In genomic region chr17:5522476-5522875, GRCh38 we compare ENCODE assay signal across 21 cellular contexts. TPM values are rescaled to one million over a fixed set of nuclear protein-coding genes. Genes with fewer than 3 reads are reported as not detected.
DNase-seq lines count a peak whose midpoint lies in the region; ATAC-seq, FAIRE-seq and TF ChIP-seq lines count a peak whose summit lies in the region.
"Had no signal": no experiment of that assay in that cellular context is flagged by ENCODE, and none has a peak within 500 bp of the region (broad histone marks: within the 10 kb centered on the region; RNA-seq: fewer than 3 reads in every experiment).

No MANE protein-coding gene starts in this region.

- H2AFZ ChIP-seq in astrocyte (ENCODE audit: low read depth, low read length), result no peak overlapping the region
- H2AFZ ChIP-seq: GM23248 had no signal

- no peak for ATAC-seq in naive thymus-derived CD4-positive, alpha-beta T cell
- ATAC-seq in HG03342 (IDR thresholded peaks at IDR 0.05; ENCODE audit: unreplicated experiment), result no peak
- ATAC-seq: CD8-positive, alpha-beta T cell had no signal

- intact Hi-C loops in naive thymus-derived CD4-positive, alpha-beta T cell (cut with micrococcal nuclease), result no loop called here

- H4K20me1 ChIP-seq in astrocyte (ENCODE audit: insufficient read depth, low read length), result no peaks in the 10 kb centered on the region

- H3K4me3 ChIP-seq in astrocyte (ENCODE audit: insufficient read depth, low read depth, low read length), result no peak overlapping the region
- H3K4me3 ChIP-seq in naive thymus-derived CD4-positive, alpha-beta T cell (ENCODE audit: low read length), result no peak overlapping the region
- H3K4me3 ChIP-seq: GM23248 had no signal

- DNase-seq in GM12891 (ENCODE audit: insufficient read length, low spot score) (no peak), HFFc6 (no peak), astrocyte (ENCODE audit: low read depth) (no peak), cortex of kidney (lab: John Stamatoyannopoulos, UW) (no peak), cerebellar cortex (ENCODE audit: low spot score) (no peak), NCI-H226 (no peak)
- no peak for DNase-seq in naive thymus-derived CD4-positive, alpha-beta T cell
- DNase-seq: ACHN; CD8-positive, alpha-beta T cell; DMS79 treated with DMSO at 0.1 percent for 48 hours; GDM1; GM23248; NCI-H187 treated with DMSO at 0.1 percent for 48 hours; NCI-H524; SHP77 treated with DMSO at 0.1 percent for 48 hours had no signal

- peaks cover 16% of the 10 kb centered on the region for H3K4me1 ChIP-seq in astrocyte (ENCODE audit: insufficient read depth, low read length)
- no peaks in the 10 kb centered on the region for H3K4me1 ChIP-seq in naive thymus-derived CD4-positive, alpha-beta T cell (ENCODE audit: control insufficient read depth in 2 of 2, insufficient read depth in 2 of 2, low read length in 2 of 2)

- H3K9me3 ChIP-seq in astrocyte (ENCODE audit: insufficient read depth, low read depth, low read length), result no peaks in the 10 kb centered on the region
- H3K9me3 ChIP-seq in naive thymus-derived CD4-positive, alpha-beta T cell (ENCODE audit: control insufficient read depth in 2 of 3, low read length in 3 of 3), result no peaks in the 10 kb centered on the region

- no peak overlapping the region for H3K27ac ChIP-seq in astrocyte (ENCODE audit: low read depth, low read length)
- H3K27ac ChIP-seq in naive thymus-derived CD4-positive, alpha-beta T cell (ENCODE audit: low read depth, low read length), result no peak overlapping the region
- H3K27ac ChIP-seq: GM23248, KMS-11 had no signal

- H3K27me3 ChIP-seq in astrocyte (ENCODE audit: insufficient read depth, low read length), result no peaks in the 10 kb centered on the region
- H3K27me3 ChIP-seq in naive thymus-derived CD4-positive, alpha-beta T cell (ENCODE audit: control insufficient read depth in 2 of 2, insufficient read depth in 2 of 2, low read length in 2 of 2), result no peaks in the 10 kb centered on the region

- no peak for TF ChIP-seq POLR2A in GM12891 (IDR thresholded peaks at IDR 0.05; ENCODE audit: low read depth, low read length)

- H3K9me3 Mint-ChIP-seq in HFFc6, result no peaks in the 10 kb centered on the region
- H3K9me3 Mint-ChIP-seq in astrocyte (ENCODE audit: unreplicated experiment), result peaks cover 6% of the 10 kb centered on the region
- H3K9me3 Mint-ChIP-seq in naive thymus-derived CD4-positive, alpha-beta T cell, result no peaks in the 10 kb centered on the region
- H3K9me3 Mint-ChIP-seq: CD8-positive, alpha-beta T cell had no signal

- H3K36me3 ChIP-seq in astrocyte (ENCODE audit: insufficient read depth, low read length), result no peaks in the 10 kb centered on the region
- peaks cover 8 to 81% (median 9%) of the 10 kb centered on the region in 3 experiments for H3K36me3 ChIP-seq in naive thymus-derived CD4-positive, alpha-beta T cell (ENCODE audit: control insufficient read depth in 2 of 3, insufficient read depth in 3 of 3, low read length in 3 of 3)

- TF ChIP-seq CTCF in HFFc6 (IDR thresholded peaks at IDR 0.05) (peak; percentile 28; the same call in 1 of the 2 replicates), astrocyte (IDR thresholded peaks at IDR 0.05; ENCODE audit: insufficient read depth, low read depth, low read length) (no peak)

- H3K79me2 ChIP-seq in astrocyte (ENCODE audit: insufficient read depth, low read length), result no peaks in the 10 kb centered on the region

- H3K27me3 Mint-ChIP-seq in HFFc6 (ENCODE audit: insufficient read depth), result no peaks in the 10 kb centered on the region; the same call in none of the 2 replicates
- no peaks in the 10 kb centered on the region for H3K27me3 Mint-ChIP-seq in astrocyte (ENCODE audit: low read depth, unreplicated experiment)
- H3K27me3 Mint-ChIP-seq in naive thymus-derived CD4-positive, alpha-beta T cell, result no peaks in the 10 kb centered on the region
- H3K27me3 Mint-ChIP-seq: B cell had no signal

- H3K27ac Mint-ChIP-seq in HFFc6 (no peak overlapping the region), astrocyte (ENCODE audit: unreplicated experiment) (peak overlapping the region; percentile 41)
- H3K27ac Mint-ChIP-seq in naive thymus-derived CD4-positive, alpha-beta T cell, result peak overlapping the region in 6 of 9 donors; percentile 23 to 76 (median 34)
- H3K27ac Mint-ChIP-seq: B cell had no signal

- H3K4me1 Mint-ChIP-seq in HFFc6 (ENCODE audit: low read depth) (peaks cover 48% of the 10 kb centered on the region), astrocyte (ENCODE audit: low read depth, unreplicated experiment) (peaks cover 28% of the 10 kb centered on the region)
- H3K4me1 Mint-ChIP-seq in naive thymus-derived CD4-positive, alpha-beta T cell, result peaks cover 0 to 11% (median 0%) of the 10 kb centered on the region in 7 donors
- H3K4me1 Mint-ChIP-seq: B cell had no signal

- peaks cover 44% of the 10 kb centered on the region for H3K36me3 Mint-ChIP-seq in HFFc6 (ENCODE audit: low read depth)
- H3K36me3 Mint-ChIP-seq in astrocyte (ENCODE audit: low read depth, unreplicated experiment), result peaks cover 2% of the 10 kb centered on the region
- H3K36me3 Mint-ChIP-seq in naive thymus-derived CD4-positive, alpha-beta T cell, result peaks cover 20 to 52% (median 35%) of the 10 kb centered on the region in 5 donors

- POLR2A ChIA-PET in naive thymus-derived CD4-positive, alpha-beta T cell (lab: Charles Lee), result no interaction called here

- CTCF ChIA-PET in naive thymus-derived CD4-positive, alpha-beta T cell (lab: Charles Lee), result no interaction called here

- no peak overlapping the region for H3K4me2 ChIP-seq in astrocyte (ENCODE audit: low read length)
- H3K4me2 ChIP-seq: KMS-11 had no signal

- no peak overlapping the region for H3K9ac ChIP-seq in astrocyte (ENCODE audit: low read length)
- H3K9ac ChIP-seq: GM23248, KMS-11 had no signal

- FAIRE-seq in GM12891 (lab: Jason Lieb, UNC), result peak; percentile 5
- FAIRE-seq in astrocyte (lab: Jason Lieb, UNC), result no peak
- FAIRE-seq: D721Med, HTR-8/SVneo, RCC 7860 had no signal

- H3K4me3 Mint-ChIP-seq in HFFc6 (no peak overlapping the region), astrocyte (ENCODE audit: unreplicated experiment) (no peak overlapping the region)
- no peak overlapping the region for H3K4me3 Mint-ChIP-seq in naive thymus-derived CD4-positive, alpha-beta T cell
- H3K4me3 Mint-ChIP-seq: B cell; CD8-positive, alpha-beta T cell had no signal

TF ChIP-seq in GM12891, 5 proteins besides CTCF, POLR2A, EP300 and RAD21:
- TF ChIP-seq POU2F2 (IDR thresholded peaks at IDR 0.05; ENCODE audit: low read depth, low read length) (no peak), PAX5 (IDR thresholded peaks at IDR 0.05; ENCODE audit: insufficient read depth, low read length, severe bottlenecking) (no peak), SPI1 (IDR thresholded peaks at IDR 0.05; ENCODE audit: low read depth, low read length) (no peak), POLR2AphosphoS5 (IDR thresholded peaks at IDR 0.05; ENCODE audit: low read depth, low read length) (no peak), TAF1 (IDR thresholded peaks at IDR 0.05; ENCODE audit: low read depth, low read length) (no peak)

RNA-seq across cellular contexts. Expression of gene MIS12, which starts 36.1 kb away (rescaled TPM):
- polyA plus RNA-seq in GM12891 (2012; ENCODE audit: low read depth, missing spikeins), result 12.9 TPM
- 10 to 100 TPM in 2 of 6 experiments, 1 to 10 TPM in 4; 7.8 to 10.8 (median 9.5) TPM for total RNA-seq in HFFc6 (2021; fragmentation: NEBNext Ultra II Directional; extraction: Animal tissue kit (Norgen Biotek cat#: 25700))
- total RNA-seq in astrocyte, result 12.2 and 13.1 TPM in 2 replicates
- total RNA-seq in naive thymus-derived CD4-positive, alpha-beta T cell, result 10 to 100 TPM; 16.3 to 53.6 (median 38.4) TPM
- 10 to 100 TPM; 19.8 to 20.6 TPM for polyA plus RNA-seq in naive thymus-derived CD4-positive, alpha-beta T cell

RNA-seq across cellular contexts. Expression of gene DERL2, which starts 36.5 kb away (rescaled TPM):
- 48.9 TPM for polyA plus RNA-seq in GM12891 (2012; ENCODE audit: low read depth, missing spikeins)
- 100 to 1,000 TPM in 4 of 6 experiments, 10 to 100 TPM in 2; 85.9 to 109 (median 103) TPM for total RNA-seq in HFFc6 (2021; fragmentation: NEBNext Ultra II Directional; extraction: Animal tissue kit (Norgen Biotek cat#: 25700))
- total RNA-seq in astrocyte, result 90.1 and 99.6 TPM in 2 replicates
- 10 to 100 TPM; 63.4 to 84.4 (median 80.4) TPM for total RNA-seq in naive thymus-derived CD4-positive, alpha-beta T cell
- 10 to 100 TPM; 50.2 to 59.1 TPM for polyA plus RNA-seq in naive thymus-derived CD4-positive, alpha-beta T cell

RNA-seq across cellular contexts. Expression of gene DHX33, which starts 53.7 kb away (rescaled TPM):
- 8.6 TPM for polyA plus RNA-seq in GM12891 (2012; ENCODE audit: low read depth, missing spikeins)
- total RNA-seq in HFFc6 (2021; fragmentation: NEBNext Ultra II Directional; extraction: Animal tissue kit (Norgen Biotek cat#: 25700)), result 10 to 100 TPM; 16.8 to 18.9 (median 17.3) TPM
- 17.7 and 19.1 TPM in 2 replicates for total RNA-seq in astrocyte
- 10 to 100 TPM in 3 of 5 experiments, 1 to 10 TPM in 2; 7.1 to 19.1 (median 11.3) TPM for total RNA-seq in naive thymus-derived CD4-positive, alpha-beta T cell
- under 1 TPM; 0.95 to 0.99 TPM for polyA plus RNA-seq in naive thymus-derived CD4-positive, alpha-beta T cell
